1 cellular context compared by ENCODE assay signal in genomic region chr1:210938416-210938925, GRCh38.
TF ChIP-seq lines count a peak whose summit lies in the region.

No MANE protein-coding gene starts in this region.

TF ChIP-seq in IMR-90, 13 proteins besides CTCF, POLR2A, EP300 and RAD21 (continued from another document):
- TF ChIP-seq ELK1 (IDR thresholded peaks at IDR 0.05; ENCODE audit: borderline replicate concordance, low read depth, low read length) (no peak), SMC3 (IDR thresholded peaks at IDR 0.05; ENCODE audit: low read depth, low read length) (no peak), CHD1 (IDR thresholded peaks at IDR 0.05; ENCODE audit: low read depth, low read length) (no peak), MXI1 (IDR thresholded peaks at IDR 0.05; ENCODE audit: borderline replicate concordance, low read depth, low read length) (no peak), RFX5 (IDR thresholded peaks at IDR 0.05; ENCODE audit: low read depth, low read length) (no peak), CEBPB (IDR thresholded peaks at IDR 0.05; ENCODE audit: low read depth, low read length) (no peak), BHLHE40 (IDR thresholded peaks at IDR 0.05; ENCODE audit: low read depth, low read length) (no peak), RCOR1 (IDR thresholded peaks at IDR 0.05; ENCODE audit: insufficient replicate concordance, low read length) (no peak)
- TF ChIP-seq, protein P1, sequence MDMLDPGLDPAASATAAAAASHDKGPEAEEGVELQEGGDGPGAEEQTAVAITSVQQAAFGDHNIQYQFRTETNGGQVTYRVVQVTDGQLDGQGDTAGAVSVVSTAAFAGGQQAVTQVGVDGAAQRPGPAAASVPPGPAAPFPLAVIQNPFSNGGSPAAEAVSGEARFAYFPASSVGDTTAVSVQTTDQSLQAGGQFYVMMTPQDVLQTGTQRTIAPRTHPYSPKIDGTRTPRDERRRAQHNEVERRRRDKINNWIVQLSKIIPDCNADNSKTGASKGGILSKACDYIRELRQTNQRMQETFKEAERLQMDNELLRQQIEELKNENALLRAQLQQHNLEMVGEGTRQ (IDR thresholded peaks at IDR 0.05; ENCODE audit: low read depth, low read length) = no peak
